In genomic region chr2:227374158-227374557, GRCh38 we compare ENCODE assay signal across 10 cellular contexts.
DNase-seq lines count a peak whose midpoint lies in the region; ATAC-seq lines count a peak whose summit lies in the region.
"Had no signal": no experiment of that assay in that cellular context is flagged by ENCODE, and none has a peak within 500 bp of the region (broad histone marks: within the 10 kb centered on the region; RNA-seq: fewer than 3 reads in every experiment).

No MANE protein-coding gene starts in this region.

- H3K9ac ChIP-seq in adipocyte (ENCODE audit: low read length): peak overlapping the region; percentile 22

- H3K27me3 Mint-ChIP-seq in stimulated activated naive B cell treated with anti-CD40 and anti-IgM and Interleukin-4, amounts not matched to agents 10 μg/mL and 1 μg/mL and 100 μg/mL, for 72 hours: peaks cover 0 to 5% of the 10 kb centered on the region in 2 donors

- H3K4me3 Mint-ChIP-seq in stimulated activated naive B cell treated with anti-CD40 and anti-IgM and Interleukin-4, amounts not matched to agents 10 μg/mL and 1 μg/mL and 100 μg/mL, for 72 hours: no peak overlapping the region

- no peaks in the 10 kb centered on the region for H3K9me3 ChIP-seq in adipocyte (ENCODE audit: control insufficient read depth, low read length)
- H3K9me3 ChIP-seq: SJCRH30 had no signal

- H3K36me3 Mint-ChIP-seq in stimulated activated naive B cell treated with anti-CD40 and anti-IgM and Interleukin-4, amounts not matched to agents 10 μg/mL and 1 μg/mL and 100 μg/mL, for 72 hours: no peaks in the 10 kb centered on the region

- H3K36me3 ChIP-seq in adipocyte (ENCODE audit: control insufficient read depth, insufficient read depth, low read length, severe bottlenecking): no peaks in the 10 kb centered on the region
- H3K36me3 ChIP-seq: SJCRH30 had no signal

- DNase-seq in NK-92 treated with Interleukin-12 subunit alpha and Interleukin-12 subunit beta, amount 100 ng/mL, for 24 hours (lab: John Stamatoyannopoulos, UW): peak; percentile 25
- DNase-seq in NK-92 (lab: John Stamatoyannopoulos, UW; ENCODE audit: unreplicated experiment) (no peak), NOMO-1 treated with DMSO at 0.1 percent for 48 hours (lab: John Stamatoyannopoulos, UW; ENCODE audit: unreplicated experiment) (peak; percentile 89), adipocyte (ENCODE audit: low read depth) (no peak)
- peak; percentile 58 for DNase-seq in stimulated activated CD4-positive, alpha-beta T cell treated with anti-CD3 and anti-CD28 coated beads, Interleukin-4, amount 100 ng/mL, for 24 hours
- DNase-seq in stimulated activated naive B cell treated with anti-CD40 and anti-IgM and Interleukin-4, amounts not matched to agents 10 μg/mL and 1 μg/mL and 100 μg/mL, for 72 hours: no peak
- DNase-seq: NCI-H2081 had no signal

- no peak for ATAC-seq in GM18870 (IDR thresholded peaks at IDR 0.05; ENCODE audit: unreplicated experiment)
- ATAC-seq in stimulated activated naive B cell treated with anti-CD40 and anti-IgM and Interleukin-4, amounts not matched to agents 10 μg/mL and 1 μg/mL and 100 μg/mL, for 72 hours (replicated peaks): no peak
- ATAC-seq in GM21515 (IDR thresholded peaks at IDR 0.05; ENCODE audit: unreplicated experiment): no peak

- peaks cover 49% of the 10 kb centered on the region for H3K4me1 ChIP-seq in adipocyte (ENCODE audit: control insufficient read depth, insufficient read depth, low read length)

- no peaks in the 10 kb centered on the region for H3K9me3 Mint-ChIP-seq in stimulated activated naive B cell treated with anti-CD40 and anti-IgM and Interleukin-4, amounts not matched to agents 10 μg/mL and 1 μg/mL and 100 μg/mL, for 72 hours

- H3K27me3 ChIP-seq in adipocyte (replicated peaks; ENCODE audit: control insufficient read depth, insufficient read depth, low read length): no peaks in the 10 kb centered on the region
- H3K27me3 ChIP-seq: SJCRH30 had no signal

- H3K27ac Mint-ChIP-seq in stimulated activated naive B cell treated with anti-CD40 and anti-IgM and Interleukin-4, amounts not matched to agents 10 μg/mL and 1 μg/mL and 100 μg/mL, for 72 hours: no peak overlapping the region

- H3K4me1 Mint-ChIP-seq in stimulated activated naive B cell treated with anti-CD40 and anti-IgM and Interleukin-4, amounts not matched to agents 10 μg/mL and 1 μg/mL and 100 μg/mL, for 72 hours: peaks cover 0 to 3% of the 10 kb centered on the region in 2 donors

- no peak overlapping the region for H3K4me3 ChIP-seq in adipocyte (ENCODE audit: low read length)
- H3K4me3 ChIP-seq: SJCRH30 had no signal

Comparison
In these comparisons a context has a peak if more than half of its experiments do, and no peak if none do; other contexts are left out.
1. DNase-seq: peak in NK-92 treated with Interleukin-12 subunit alpha and Interleukin-12 subunit beta, amount 100 ng/mL, for 24 hours (single experiment), NOMO-1 treated with DMSO at 0.1 percent for 48 hours (single experiment) and stimulated activated CD4-positive, alpha-beta T cell treated with anti-CD3 and anti-CD28 coated beads, Interleukin-4, amount 100 ng/mL, for 24 hours (single experiment); none in NK-92 (single experiment), adipocyte (single experiment) and stimulated activated naive B cell treated with anti-CD40 and anti-IgM and Interleukin-4, amounts not matched to agents 10 μg/mL and 1 μg/mL and 100 μg/mL, for 72 hours (single experiment).